ENCODE assay signal across 10 cellular contexts in genomic region chr2:1728821-1729220, GRCh38. TPM values are rescaled to one million over a fixed set of nuclear protein-coding genes. Genes with fewer than 3 reads are reported as not detected.
A peak's percentile ranks its signal among the peaks of the same experiment; 100 is the strongest.
DNase-seq lines count a peak whose midpoint lies in the region; ATAC-seq and TF ChIP-seq lines count a peak whose summit lies in the region.
"Had no signal": no experiment of that assay in that cellular context is flagged by ENCODE, and none has a peak within 500 bp of the region (broad histone marks: within the 10 kb centered on the region; RNA-seq: fewer than 3 reads in every experiment).

No MANE protein-coding gene starts in this region.

- H3K4me1 ChIP-seq in HEK293 (ENCODE audit: control insufficient read depth, insufficient read depth, low read length) (peaks cover 20% of the 10 kb centered on the region), right atrium auricular region (peaks cover 0 to 62% of the 10 kb centered on the region in 2 donors), rectal smooth muscle tissue (ENCODE audit: control insufficient read depth, insufficient read depth, low read length) (peaks cover 43% of the 10 kb centered on the region)

- TF ChIP-seq CTCF in HEK293 (tag by site-specific recombination; IDR thresholded peaks at IDR 0.05) = no peak
- no peak for TF ChIP-seq CTCF in right atrium auricular region (IDR thresholded peaks at IDR 0.05)

- POLR2A ChIA-PET in HEK293 (lab: Yijun Ruan, JAX) = no interaction called here

- no peaks in the 10 kb centered on the region for H3K9me3 Mint-ChIP-seq in natural killer cell treated with Interleukin-12 subunit alpha and Interleukin-12 subunit beta and Interleukin-15 and Interleukin-18, amount 100 ng/mL, for 72 hours

- H3K9ac ChIP-seq in rectal smooth muscle tissue (ENCODE audit: low read length) = no peak overlapping the region

- ATAC-seq in SK-N-SH treated with all-trans-retinoic acid at 6 μM for 48 hours (peak; percentile 42), HG03571 (IDR thresholded peaks at IDR 0.05; ENCODE audit: unreplicated experiment) (no peak)
- ATAC-seq in natural killer cell treated with Interleukin-12 subunit alpha and Interleukin-12 subunit beta and Interleukin-15 and Interleukin-18, amount 100 ng/mL, for 72 hours = no peak

- no peak overlapping the region for H3K4me3 ChIP-seq in HEK293 (ENCODE audit: low read depth, low read length)
- no peak overlapping the region for H3K4me3 ChIP-seq in right atrium auricular region
- H3K4me3 ChIP-seq in rectal smooth muscle tissue (ENCODE audit: low read length) = no peak overlapping the region

- H3K27me3 ChIP-seq in right atrium auricular region = no peaks in the 10 kb centered on the region
- no peaks in the 10 kb centered on the region for H3K27me3 ChIP-seq in rectal smooth muscle tissue (ENCODE audit: control insufficient read depth, insufficient read depth, low read length)

- H3K27ac Mint-ChIP-seq in natural killer cell treated with Interleukin-12 subunit alpha and Interleukin-12 subunit beta and Interleukin-15 and Interleukin-18, amount 100 ng/mL, for 72 hours = no peak overlapping the region

- DNase-seq in right atrium auricular region (ENCODE audit: low spot score) (peak; percentile 59), occipital lobe (lab: John Stamatoyannopoulos, UW) (no peak), D341Med (ENCODE audit: low spot score) (no peak)
- no peak for DNase-seq in natural killer cell treated with Interleukin-12 subunit alpha and Interleukin-12 subunit beta and Interleukin-15 and Interleukin-18, amount 100 ng/mL, for 72 hours (ENCODE audit: low spot score)
- DNase-seq: activated CD4-positive, alpha-beta T cell treated with anti-CD3 and anti-CD28 coated beads, Interleukin-2, amount 50 U/mL, for 1 hour; DMS 273 treated with DMSO at 0.1 percent for 48 hours had no signal

- no peak overlapping the region for H3K4me3 Mint-ChIP-seq in natural killer cell treated with Interleukin-12 subunit alpha and Interleukin-12 subunit beta and Interleukin-15 and Interleukin-18, amount 100 ng/mL, for 72 hours

- H3K4me1 Mint-ChIP-seq in natural killer cell treated with Interleukin-12 subunit alpha and Interleukin-12 subunit beta and Interleukin-15 and Interleukin-18, amount 100 ng/mL, for 72 hours (ENCODE audit: low read depth in 2 of 2) = no peaks in the 10 kb centered on the region

- H3K27ac ChIP-seq in HEK293 (ENCODE audit: extremely low read depth, low read depth, low read length) (no peak overlapping the region), right atrium auricular region (peak overlapping the region; percentile 1 to 36), rectal smooth muscle tissue (ENCODE audit: low read depth, low read length) (peak overlapping the region; percentile 93)

- no peaks in the 10 kb centered on the region for H3K36me3 Mint-ChIP-seq in natural killer cell treated with Interleukin-12 subunit alpha and Interleukin-12 subunit beta and Interleukin-15 and Interleukin-18, amount 100 ng/mL, for 72 hours

- H3K27me3 Mint-ChIP-seq in natural killer cell treated with Interleukin-12 subunit alpha and Interleukin-12 subunit beta and Interleukin-15 and Interleukin-18, amount 100 ng/mL, for 72 hours = peaks cover 5 to 15% of the 10 kb centered on the region in 2 donors

- CTCF ChIA-PET in HEK293 (lab: Yijun Ruan, JAX) = interaction anchor here (0.7 to 1.6 kb wide), 3 partner anchors 13 to 174 kb away, joined by 3 to 4 read pairs (median 3); no protein-coding TSS in a partner anchor

- H3K9me3 ChIP-seq in HEK293 (ENCODE audit: control insufficient read depth, insufficient read depth, low read depth, low read length) = no peaks in the 10 kb centered on the region
- H3K9me3 ChIP-seq in right atrium auricular region = no peaks in the 10 kb centered on the region

- H3K36me3 ChIP-seq in HEK293 (ENCODE audit: control insufficient read depth in 2 of 2, insufficient read depth in 1 of 2, low read length in 2 of 2) (no peaks in the 10 kb centered on the region), right atrium auricular region (no peaks in the 10 kb centered on the region), rectal smooth muscle tissue (ENCODE audit: control insufficient read depth, insufficient read depth, low read length) (no peaks in the 10 kb centered on the region)

TF ChIP-seq in HEK293, 187 proteins besides CTCF, POLR2A, EP300 and RAD21:
- TF ChIP-seq ZFHX2 (tag by site-specific recombination; conservative IDR thresholded peaks at IDR 0.05) (no peak), ZNF18 (tag by site-specific recombination; IDR thresholded peaks at IDR 0.05) (peak; percentile 62; the same call in 1 of the 2 replicates), GFI1B (tag by site-specific recombination; IDR thresholded peaks at IDR 0.05) (no peak), ZNF677 (tag by site-specific recombination; IDR thresholded peaks at IDR 0.05) (0 out of 2 replicates have a peak, but pooled peaks have one; percentile 37), ZNF426 (tag by site-specific recombination; IDR thresholded peaks at IDR 0.05) (no peak), SP2 (tag by site-specific recombination; IDR thresholded peaks at IDR 0.05) (no peak), HOXC10 (CRISPR knock-in tag; IDR thresholded peaks at IDR 0.05) (no peak)

TF ChIP-seq in SK-N-SH treated with all-trans-retinoic acid at 6 μM for 48 hours, 23 proteins besides CTCF, POLR2A, EP300 and RAD21:
- TF ChIP-seq ZC3H10 (CRISPR knock-in tag; IDR thresholded peaks at IDR 0.05) (no peak), TCF4 (CRISPR knock-in tag; IDR thresholded peaks at IDR 0.05; ENCODE audit: borderline replicate concordance) (peak; percentile 30; the same call in 1 of the 2 replicates)

RNA-seq across cellular contexts. Expression of gene PXDN, which starts 15.5 kb away (rescaled TPM):
- 10 to 100 TPM; 25.4 to 26.9 TPM for total RNA-seq in right atrium auricular region
- total RNA-seq in occipital lobe = 35.6 TPM
- total RNA-seq in natural killer cell treated with Interleukin-12 subunit alpha and Interleukin-12 subunit beta and Interleukin-15 and Interleukin-18, amount 100 ng/mL, for 72 hours = 1 to 10 TPM; 3.4 to 3.6 TPM
